13 cellular contexts compared by ENCODE assay signal in genomic region chr17:80596760-80597608, GRCh38. TPM values are rescaled to one million over a fixed set of nuclear protein-coding genes. Genes with fewer than 3 reads are reported as not detected.
A peak's percentile ranks its signal among the peaks of the same experiment; 100 is the strongest.
DNase-seq lines count a peak whose midpoint lies in the region; ATAC-seq and TF ChIP-seq lines count a peak whose summit lies in the region.
"Had no signal": no experiment of that assay in that cellular context is flagged by ENCODE, and none has a peak within 500 bp of the region (broad histone marks: within the 10 kb centered on the region; RNA-seq: fewer than 3 reads in every experiment).

No MANE protein-coding gene starts in this region.

- H3F3A ChIP-seq in GM23338 (replicated peaks; ENCODE audit: low read depth): no peaks in the 10 kb centered on the region

- no peaks in the 10 kb centered on the region for H3K27me3 ChIP-seq in GM23338 (ENCODE audit: insufficient read depth)
- H3K27me3 ChIP-seq: thyroid gland had no signal

- no peak overlapping the region for H3K4me3 ChIP-seq in GM23338
- H3K4me3 ChIP-seq: mucosa of descending colon, thyroid gland had no signal

- H3K36me3 ChIP-seq in GM23338 (ENCODE audit: insufficient read depth): no peaks in the 10 kb centered on the region
- H3K36me3 ChIP-seq: thyroid gland had no signal

- H3K4me3 Mint-ChIP-seq in activated T-helper 17 cell treated with anti-CD3 and anti-CD28 coated beads, Interleukin-2, amount 50 U/mL, for 72 hours: peak overlapping the region; percentile 53
- H3K4me3 Mint-ChIP-seq in memory B cell (no peak overlapping the region), GM23338 (no peak overlapping the region)
- H3K4me3 Mint-ChIP-seq: T-helper 17 cell had no signal

- no peaks in the 10 kb centered on the region for H3K27me3 Mint-ChIP-seq in activated T-helper 17 cell treated with anti-CD3 and anti-CD28 coated beads, Interleukin-2, amount 50 U/mL, for 72 hours
- H3K27me3 Mint-ChIP-seq in memory B cell: no peaks in the 10 kb centered on the region
- H3K27me3 Mint-ChIP-seq in GM23338 (ENCODE audit: insufficient read depth, low read depth, poor library complexity): peaks cover 3% of the 10 kb centered on the region
- H3K27me3 Mint-ChIP-seq: T-helper 17 cell had no signal

- H3K9me3 Mint-ChIP-seq in activated T-helper 17 cell treated with anti-CD3 and anti-CD28 coated beads, Interleukin-2, amount 50 U/mL, for 72 hours: no peaks in the 10 kb centered on the region
- H3K9me3 Mint-ChIP-seq in memory B cell (no peaks in the 10 kb centered on the region), GM23338 (no peaks in the 10 kb centered on the region; the same call in 2 of the 3 replicates)

- peaks cover 37% of the 10 kb centered on the region for H3K4me1 Mint-ChIP-seq in activated T-helper 17 cell treated with anti-CD3 and anti-CD28 coated beads, Interleukin-2, amount 50 U/mL, for 72 hours
- H3K4me1 Mint-ChIP-seq in memory B cell (peaks cover 23% of the 10 kb centered on the region), GM23338 (peaks cover 13% of the 10 kb centered on the region)

- ATAC-seq in activated T-helper 17 cell treated with anti-CD3 and anti-CD28 coated beads, Interleukin-2, amount 50 U/mL, for 72 hours (replicated peaks): peak; percentile 100
- ATAC-seq in memory B cell (ENCODE audit: low read depth): no peak
- no peak for ATAC-seq in HG02588 (IDR thresholded peaks at IDR 0.05; ENCODE audit: unreplicated experiment)
- no peak for ATAC-seq in GM23338
- ATAC-seq: mucosa of descending colon, T-helper 17 cell had no signal

- no peak overlapping the region for H3K4me2 ChIP-seq in GM23338

- no peaks in the 10 kb centered on the region for H3K4me1 ChIP-seq in GM23338 (ENCODE audit: insufficient read depth)
- H3K4me1 ChIP-seq: thyroid gland had no signal

- H3K9me2 ChIP-seq in GM23338 (ENCODE audit: insufficient read depth): no peaks in the 10 kb centered on the region

- no peak overlapping the region for H2AFZ ChIP-seq in GM23338

- H3K27ac Mint-ChIP-seq in activated T-helper 17 cell treated with anti-CD3 and anti-CD28 coated beads, Interleukin-2, amount 50 U/mL, for 72 hours: peak overlapping the region; percentile 35
- H3K27ac Mint-ChIP-seq in memory B cell (peak overlapping the region; percentile 4), GM23338 (no peak overlapping the region)
- H3K27ac Mint-ChIP-seq: T-helper 17 cell had no signal

- DNase-seq in ELR (ENCODE audit: low read depth) (peak; percentile 70), M059J (ENCODE audit: low read depth) (peak; percentile 56), memory B cell (ENCODE audit: low spot score in 2 of 2) (no peak), NCI-H1092 treated with DMSO at 0.1 percent for 48 hours (lab: John Stamatoyannopoulos, UW) (no peak), GM23338 (ENCODE audit: low spot score) (no peak), NCI-H146 treated with DMSO at 0.1 percent for 48 hours (lab: John Stamatoyannopoulos, UW; ENCODE audit: unreplicated experiment) (no peak)
- DNase-seq: mucosa of descending colon, NCI-H2171 treated with DMSO at 0.1 percent for 48 hours, retina, T-helper 17 cell, thyroid gland had no signal

- H3K36me3 Mint-ChIP-seq in activated T-helper 17 cell treated with anti-CD3 and anti-CD28 coated beads, Interleukin-2, amount 50 U/mL, for 72 hours (ENCODE audit: low read depth): peaks cover 7% of the 10 kb centered on the region
- H3K36me3 Mint-ChIP-seq in memory B cell (peaks cover 9% of the 10 kb centered on the region), GM23338 (ENCODE audit: low read depth) (no peaks in the 10 kb centered on the region)

- H3K79me2 ChIP-seq in GM23338 (replicated peaks; ENCODE audit: insufficient read depth): peaks cover 83% of the 10 kb centered on the region

- no peak overlapping the region for H3K27ac ChIP-seq in GM23338 (ENCODE audit: low read depth)
- H3K27ac ChIP-seq: thyroid gland had no signal

- peaks cover 35% of the 10 kb centered on the region for H4K20me1 ChIP-seq in GM23338 (replicated peaks; ENCODE audit: insufficient read depth)

- TF ChIP-seq CTCF in GM23338 (conservative IDR thresholded peaks at IDR 0.05; ENCODE audit: low read depth in 2 of 2): no peak

TF ChIP-seq in GM23338, 12 proteins besides CTCF, POLR2A, EP300 and RAD21 (continues in another document):
- TF ChIP-seq STAT1 (IDR thresholded peaks at IDR 0.05; ENCODE audit: unreplicated experiment) (no peak), ZNF114 (CRISPR knock-in tag; IDR thresholded peaks at IDR 0.05) (no peak), REST (IDR thresholded peaks at IDR 0.05; ENCODE audit: unreplicated experiment) (no peak)

RNA-seq across cellular contexts. Expression of gene RPTOR, which starts 52.3 kb away (rescaled TPM):
- 8.4 and 20.8 TPM in 2 replicates for total RNA-seq in M059J (2014; rRNA removed; shearing (Covaris generic))
- total RNA-seq in activated T-helper 17 cell treated with anti-CD3 and anti-CD28 coated beads, Interleukin-2, amount 50 U/mL, for 72 hours: 100 to 1,000 TPM in 1 of 2 donors, 10 to 100 TPM in 1; 62.0 to 228 TPM
- 33.0 and 38.0 TPM in 2 replicates for total RNA-seq in GM23338 (2014; rRNA removed; shearing (Covaris generic))
- polyA plus RNA-seq in GM23338 (2016; fragmentation: Nextera tagmentation; extraction: Ambion mirVana): 7.0 and 9.5 TPM in 2 replicates

Comparison
In these comparisons a context has a peak if more than half of its experiments do, and no peak if none do; other contexts are left out.
1. DNase-seq: peak in ELR (single experiment) and M059J (single experiment); none in memory B cell (0 of 2), NCI-H1092 treated with DMSO at 0.1 percent for 48 hours (single experiment), GM23338 (single experiment) and NCI-H146 treated with DMSO at 0.1 percent for 48 hours (single experiment).